Comparison of ENCODE assay signal across 26 cellular contexts in the genomic region with DNA sequence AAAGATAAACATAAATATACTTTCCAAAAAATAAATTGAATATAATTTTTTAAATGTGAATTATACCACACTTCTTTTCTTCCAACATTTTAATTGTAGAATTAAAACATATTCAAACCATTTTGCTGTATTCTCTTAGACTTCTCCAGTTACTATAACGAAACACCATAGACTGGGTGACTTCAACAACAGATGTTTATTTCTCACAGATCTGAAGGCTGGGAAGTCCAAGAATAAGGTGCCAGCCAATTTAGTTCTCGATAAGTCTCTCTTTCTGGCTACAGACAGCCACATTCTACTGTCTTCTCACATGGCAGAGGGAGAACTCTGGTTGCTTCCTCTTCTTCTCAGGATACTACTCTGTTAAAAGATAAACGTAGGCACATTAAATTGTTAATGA.
DNase-seq lines count a peak whose midpoint lies in the region; ATAC-seq, FAIRE-seq and TF ChIP-seq lines count a peak whose summit lies in the region.
"Had no signal": no experiment of that assay in that cellular context is flagged by ENCODE, and none has a peak within 500 bp of the region (broad histone marks: within the 10 kb centered on the region; RNA-seq: fewer than 3 reads in every experiment).

No MANE protein-coding gene starts in this region.

- POLR2A ChIA-PET in H1 (lab: Charles Lee; ENCODE audit: partially characterized antibody): no interaction called here

- no peak overlapping the region for H3K4ac ChIP-seq in H1 (replicated peaks; ENCODE audit: insufficient read length, low read depth, low read length)

- TF ChIP-seq POLR2A in H1 (IDR thresholded peaks at IDR 0.05; ENCODE audit: control extremely low read depth in 1 of 2, low read depth in 2 of 2, low read length in 2 of 2): no peak
- no peak for TF ChIP-seq POLR2A in lower leg skin (IDR thresholded peaks at IDR 0.05)

- no peak overlapping the region for H4K5ac ChIP-seq in H1 (ENCODE audit: insufficient read length, low read depth, low read length)

- H3K27ac ChIP-seq in OCI-LY3 (ENCODE audit: low read length) (no peak overlapping the region), H1 (ENCODE audit: low read depth, low read length) (no peak overlapping the region), pancreas (no peak overlapping the region), hepatocyte (no peak overlapping the region)
- H3K27ac ChIP-seq: BLaER1 had no signal

- no peak overlapping the region for H3K23ac ChIP-seq in H1 (ENCODE audit: insufficient read length)

- intact Hi-C loops in pancreas (cut with DNase I): no loop called here
- intact Hi-C loops in lower leg skin (cut with DNase I; ENCODE audit: low total_unique reads): no loop called here

- no peaks in the 10 kb centered on the region for H3K27me3 ChIP-seq in OCI-LY3 (ENCODE audit: low read depth, low read length)
- H3K27me3 ChIP-seq in H1 (replicated peaks in 1 of 4; ENCODE audit: control insufficient read depth in 3 of 4, extremely low read depth in 1 of 4, insufficient read depth in 3 of 4, low read length in 3 of 4): no peaks in the 10 kb centered on the region
- no peaks in the 10 kb centered on the region for H3K27me3 ChIP-seq in pancreas
- no peaks in the 10 kb centered on the region for H3K27me3 ChIP-seq in hepatocyte
- H3K27me3 ChIP-seq: BE2C, BLaER1 had no signal

- no peaks in the 10 kb centered on the region for H3K79me1 ChIP-seq in H1 (ENCODE audit: low read depth, low read length)

- TF ChIP-seq RAD21 in H1 (IDR thresholded peaks at IDR 0.05 in 1 of 2, conservative IDR thresholded peaks at IDR 0.05 in 1 of 2; ENCODE audit: low read depth in 2 of 2, low read length in 2 of 2): no peak

- no peak overlapping the region for H3K56ac ChIP-seq in H1 (replicated peaks; ENCODE audit: insufficient read length, low read depth, low read length)

- no peak overlapping the region for H2AK5ac ChIP-seq in H1 (ENCODE audit: low read depth, low read length)

- H3K18ac ChIP-seq in H1 (ENCODE audit: extremely low read depth, low read length): no peak overlapping the region; the same call in 1 of the 2 replicates

- FAIRE-seq in H1 (lab: Jason Lieb, UNC): no peak
- no peak for FAIRE-seq in pancreas (lab: Jason Lieb, UNC)
- FAIRE-seq: A204.1, GM12878, GM12892, GM18507 had no signal

- no peak overlapping the region for H2BK15ac ChIP-seq in H1 (ENCODE audit: low read length)

- H2AFZ ChIP-seq in OCI-LY3 (ENCODE audit: low read depth, low read length) (peak overlapping the region; percentile 3; the same call in 1 of the 2 replicates), H1 (ENCODE audit: low read length) (peak overlapping the region; percentile 66; the same call in 1 of the 2 replicates), hepatocyte (no peak overlapping the region)

- H3K36me3 ChIP-seq in OCI-LY3 (replicated peaks; ENCODE audit: low read depth, low read length): no peaks in the 10 kb centered on the region
- no peaks in the 10 kb centered on the region for H3K36me3 ChIP-seq in H1 (ENCODE audit: control insufficient read depth in 2 of 4, insufficient read depth in 4 of 4, low read length in 3 of 4)
- no peaks in the 10 kb centered on the region for H3K36me3 ChIP-seq in pancreas
- no peaks in the 10 kb centered on the region for H3K36me3 ChIP-seq in hepatocyte (replicated peaks; ENCODE audit: insufficient read depth, low read depth)
- H3K36me3 ChIP-seq: BE2C, BLaER1 had no signal

- no peak overlapping the region for H3K14ac ChIP-seq in H1 (ENCODE audit: insufficient read length)

- H4K91ac ChIP-seq in H1 (replicated peaks; ENCODE audit: insufficient read length, low read length): no peak overlapping the region

- WGBS in H1 (ENCODE audit: extremely low coverage in 1 of 2, insufficient coverage in 1 of 2, insufficient read length in 1 of 2, insufficient replicate concordance in 2 of 2, low coverage in 1 of 2, low lambda C conversion rate in 2 of 2, missing lambda C conversion rate in 1 of 2), 2 experiments: 87% methylated on average over 3 of the region's 3 CpGs; no CpG with 5 or more reads in 1 of the 2 experiments
- 40 to 46% methylated on average over 3 of the region's 3 CpGs for WGBS in pancreas, 2 donors
- 85% methylated on average over 3 of the region's 3 CpGs for WGBS in hepatocyte (ENCODE audit: low lambda C conversion rate, missing lambda C conversion rate)
- WGBS in lower leg skin, 2 donors: 71 to 73% methylated on average over 3 of the region's 3 CpGs

- peak; percentile 67 to 88 (median 77) for ATAC-seq in pancreas
- ATAC-seq: GM12878 had no signal

- TF ChIP-seq CTCF in OCI-LY3 (IDR thresholded peaks at IDR 0.05; ENCODE audit: low read depth, low read length): no peak
- TF ChIP-seq CTCF in H1 (IDR thresholded peaks at IDR 0.05; ENCODE audit: control extremely low read depth in 1 of 3, insufficient read depth in 1 of 3, low read depth in 1 of 3, low read length in 3 of 3): no peak
- TF ChIP-seq CTCF in pancreas (IDR thresholded peaks at IDR 0.05): no peak
- TF ChIP-seq CTCF in hepatocyte (IDR thresholded peaks at IDR 0.05; ENCODE audit: poor library complexity): no peak
- TF ChIP-seq CTCF in lower leg skin (IDR thresholded peaks at IDR 0.05): no peak

- H2BK120ac ChIP-seq in H1 (replicated peaks; ENCODE audit: low read depth, low read length): no peak overlapping the region

- no peak overlapping the region for H2BK12ac ChIP-seq in H1 (ENCODE audit: low read depth, low read length)

- no peaks in the 10 kb centered on the region for H3K79me2 ChIP-seq in OCI-LY3 (ENCODE audit: low read length)
- H3K79me2 ChIP-seq in H1 (ENCODE audit: control insufficient read depth in 1 of 2, insufficient read depth in 2 of 2, low read length in 2 of 2): no peaks in the 10 kb centered on the region
- H3K79me2 ChIP-seq in hepatocyte: no peaks in the 10 kb centered on the region

- H3K4me1 ChIP-seq in OCI-LY3 (ENCODE audit: low read length): no peaks in the 10 kb centered on the region
- peaks cover 0 to 2% (median 0%) of the 10 kb centered on the region in 4 experiments; a peak in 1 of 7 replicates for H3K4me1 ChIP-seq in H1 (replicated peaks in 1 of 4; ENCODE audit: control insufficient read depth in 3 of 4, insufficient read depth in 4 of 4, low read length in 3 of 4)
- H3K4me1 ChIP-seq in pancreas: no peaks in the 10 kb centered on the region
- H3K4me1 ChIP-seq in hepatocyte (ENCODE audit: insufficient read depth): no peaks in the 10 kb centered on the region
- H3K4me1 ChIP-seq: BE2C, BLaER1 had no signal

- H3K9ac ChIP-seq in OCI-LY3 (ENCODE audit: low read length) (no peak overlapping the region), H1 (replicated peaks in 1 of 4; ENCODE audit: extremely low read depth in 1 of 4, low read depth in 3 of 4, low read length in 3 of 4) (no peak overlapping the region)
- H3K9ac ChIP-seq: BLaER1 had no signal

- DNase-seq in H1 (ENCODE audit: low read depth in 1 of 2, low spot score in 2 of 2): no peak
- no peak for DNase-seq in pancreas
- DNase-seq in hepatocyte (ENCODE audit: low spot score): no peak
- DNase-seq in lower leg skin (ENCODE audit: low spot score in 2 of 2): no peak
- no peak for DNase-seq in germinal center (ENCODE audit: low spot score)
- DNase-seq: 8988T; ACHN; BE2C; C1 segment of cervical spinal cord; CD4-positive, alpha-beta memory T cell; CD4-positive, CD25-positive, alpha-beta regulatory T cell; CD8-positive, alpha-beta memory T cell; COR-L47; DMS 273 treated with DMSO at 0.1 percent for 48 hours; DMS153; DMS53; DMS79; DND-41; EL; GDM1 had no signal

- no peak overlapping the region for H2BK20ac ChIP-seq in H1 (ENCODE audit: low read length)

- H4K20me1 ChIP-seq in OCI-LY3 (ENCODE audit: insufficient read depth, low read length) (no peaks in the 10 kb centered on the region), H1 (replicated peaks in 1 of 2; ENCODE audit: control insufficient read depth in 1 of 2, insufficient read depth in 2 of 2, low read length in 2 of 2) (no peaks in the 10 kb centered on the region), hepatocyte (ENCODE audit: insufficient read depth, poor library complexity, severe bottlenecking) (no peaks in the 10 kb centered on the region)
- H4K20me1 ChIP-seq: BLaER1 had no signal

- no peak for TF ChIP-seq EP300 in H1 (IDR thresholded peaks at IDR 0.05; ENCODE audit: borderline replicate concordance in 1 of 2, low read depth in 2 of 2, low read length in 2 of 2)

- CTCF ChIA-PET in H1 (lab: Charles Lee; ENCODE audit: partially characterized antibody): no interaction called here

- H3K4me3 ChIP-seq in OCI-LY3 (ENCODE audit: low read length) (no peak overlapping the region), H1 (ENCODE audit: extremely low read depth in 1 of 4, insufficient read depth in 2 of 4, low read depth in 3 of 4, low read length in 4 of 4) (no peak overlapping the region), pancreas (no peak overlapping the region), hepatocyte (no peak overlapping the region), lower leg skin (ENCODE audit: low read depth, poor library complexity, severe bottlenecking) (no peak overlapping the region)
- H3K4me3 ChIP-seq: BLaER1, GM12878 had no signal

- H3K9me3 ChIP-seq in OCI-LY3 (ENCODE audit: insufficient read depth, low read length): no peaks in the 10 kb centered on the region
- H3K9me3 ChIP-seq in H1 (ENCODE audit: insufficient read depth in 2 of 2, low read depth in 1 of 2, low read length in 1 of 2): no peaks in the 10 kb centered on the region
- no peaks in the 10 kb centered on the region for H3K9me3 ChIP-seq in pancreas
- H3K9me3 ChIP-seq in hepatocyte (ENCODE audit: low read depth): no peaks in the 10 kb centered on the region
- H3K9me3 ChIP-seq: BE2C, BLaER1 had no signal

- H3K9me2 ChIP-seq in hepatocyte (replicated peaks; ENCODE audit: insufficient read depth): no peaks in the 10 kb centered on the region

- no peak overlapping the region for H2BK5ac ChIP-seq in H1 (ENCODE audit: low read depth, low read length)

- H3K23me2 ChIP-seq in H1 (ENCODE audit: low read depth, low read length): no peaks in the 10 kb centered on the region

- H4K8ac ChIP-seq in H1 (ENCODE audit: extremely low read depth, insufficient read depth, low read length): no peak overlapping the region

- H3K4me2 ChIP-seq in OCI-LY3 (ENCODE audit: low read length) (no peak overlapping the region), H1 (ENCODE audit: insufficient read depth in 1 of 2, low read depth in 2 of 2, low read length in 2 of 2) (no peak overlapping the region), hepatocyte (no peak overlapping the region)
- H3K4me2 ChIP-seq: BLaER1 had no signal

TF ChIP-seq in H1, 55 proteins besides CTCF, POLR2A, EP300 and RAD21 (continues in another document):
- TF ChIP-seq SIN3A (conservative IDR thresholded peaks at IDR 0.05 in 1 of 2, IDR thresholded peaks at IDR 0.05 in 1 of 2; ENCODE audit: low read depth in 1 of 2, low read length in 2 of 2) (no peak), CTBP2 (IDR thresholded peaks at IDR 0.05; ENCODE audit: borderline replicate concordance, insufficient read depth, insufficient read length, low read length) (no peak), RXRA (IDR thresholded peaks at IDR 0.05; ENCODE audit: insufficient read depth, low read depth, low read length) (no peak), RNF2 (IDR thresholded peaks at IDR 0.05; ENCODE audit: borderline replicate concordance, low read depth, low read length, missing control alignments, poor library complexity, severe bottlenecking) (no peak), BCL11A (IDR thresholded peaks at IDR 0.05; ENCODE audit: low read depth in 2 of 2, low read length in 2 of 2) (no peak), CBX5 (IDR thresholded peaks at IDR 0.05; ENCODE audit: low read depth, low read length) (no peak), KDM1A (IDR thresholded peaks at IDR 0.05; ENCODE audit: borderline replicate concordance, low read length) (no peak)
